In genomic region chr14:91129261-91129660, GRCh38 we compare ENCODE assay signal across 14 cellular contexts.
"Had no signal": no experiment of that assay in that cellular context is flagged by ENCODE, and none has a peak within 500 bp of the region (broad histone marks: within the 10 kb centered on the region; RNA-seq: fewer than 3 reads in every experiment).

No MANE protein-coding gene starts in this region.

- H3K9me3 ChIP-seq: body of pancreas, lower lobe of right lung had no signal

- DNase-seq: activated CD4-positive, alpha-beta T cell treated with anti-CD3 and anti-CD28 coated beads, Interleukin-2, amount 50 U/mL, for 4 hours; activated CD4-positive, CD25-positive, alpha-beta regulatory T cell treated with anti-CD3 and anti-CD28 coated beads, Interleukin-2, amount 50 U/mL, for 72 hours; activated naive CD4-positive, alpha-beta T cell treated with anti-CD3 and anti-CD28 coated beads, Interleukin-2, amount 10 ng/mL, durations not matched to agents 7 days and 5 days; activated T-cell treated with anti-CD3 and anti-CD28 coated beads, Interleukin-2, amount 50 U/mL, for 72 hours; amniotic stem cell; body of pancreas; central memory CD4-positive, alpha-beta T cell; cortex of kidney; effector memory CD4-positive, alpha-beta T cell; kidney glomerular epithelial cell; lower lobe of right lung; naive thymus-derived CD8-positive, alpha-beta T cell; stimulated activated CD4-positive, alpha-beta T cell treated with anti-CD3 and anti-CD28 coated beads, Interleukin-2, amount 100 ng/mL, for 24 hours; stimulated activated naive CD4-positive, alpha-beta T cell treated with Interleukin-2 at 50 U/mL for 16 hours had no signal

- H3K4me3 ChIP-seq: body of pancreas, lower lobe of right lung had no signal

- H3K27ac ChIP-seq: body of pancreas, lower lobe of right lung had no signal

- H3K27me3 ChIP-seq: body of pancreas had no signal
